Comparison of ENCODE assay signal across 12 cellular contexts in the genomic region with DNA sequence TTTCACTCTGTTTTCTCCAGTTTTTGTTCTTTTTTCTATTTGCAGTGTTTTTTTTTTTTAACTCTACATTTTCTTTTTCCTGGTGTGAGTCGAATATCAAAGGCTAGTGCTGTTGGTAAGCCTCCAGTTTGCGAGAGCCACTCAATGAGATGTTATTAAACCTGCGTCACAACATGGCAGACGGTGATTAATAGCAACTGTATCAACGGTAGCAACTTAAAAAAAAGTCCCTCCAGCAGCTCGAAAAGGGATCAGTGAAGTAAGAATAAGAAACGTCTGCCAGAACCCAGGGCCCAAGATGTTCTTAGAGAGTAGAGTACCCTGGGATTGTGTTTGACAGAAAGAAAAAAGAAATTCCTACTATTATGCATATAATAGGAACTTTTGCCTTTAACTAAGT.
A peak's percentile ranks its signal among the peaks of the same experiment; 100 is the strongest.
DNase-seq lines count a peak whose midpoint lies in the region; ATAC-seq and TF ChIP-seq lines count a peak whose summit lies in the region.
"Had no signal": no experiment of that assay in that cellular context is flagged by ENCODE, and none has a peak within 500 bp of the region (broad histone marks: within the 10 kb centered on the region; RNA-seq: fewer than 3 reads in every experiment).

No MANE protein-coding gene starts in this region.

- H3K4me1 ChIP-seq in tibial artery = peaks cover 0 to 26% (median 10%) of the 10 kb centered on the region in 4 donors
- no peaks in the 10 kb centered on the region for H3K4me1 ChIP-seq in CD8-positive, alpha-beta T cell (ENCODE audit: insufficient read depth, low read length)

- no peaks in the 10 kb centered on the region for H3K36me3 ChIP-seq in tibial artery
- no peaks in the 10 kb centered on the region for H3K36me3 ChIP-seq in CD8-positive, alpha-beta T cell (ENCODE audit: insufficient read depth, low read length)

- no peaks in the 10 kb centered on the region for H3K27me3 Mint-ChIP-seq in CD8-positive, alpha-beta T cell (ENCODE audit: low read depth)

- TF ChIP-seq CTCF in dorsolateral prefrontal cortex (IDR thresholded peaks at IDR 0.05 in 54 of 56, conservative IDR thresholded peaks at IDR 0.05 in 2 of 56; ENCODE audit: low read depth in 1 of 56, partially characterized antibody in 56 of 56) (no peak), tibial artery (IDR thresholded peaks at IDR 0.05) (no peak)
- TF ChIP-seq CTCF in CD8-positive, alpha-beta T cell (IDR thresholded peaks at IDR 0.05) = no peak

- H3K27ac ChIP-seq in dorsolateral prefrontal cortex (peak overlapping the region in 53 of 59 donors; percentile 2 to 84 (median 59)), tibial artery (peak overlapping the region; percentile 61 to 67)
- no peak overlapping the region for H3K27ac ChIP-seq in CD8-positive, alpha-beta T cell (ENCODE audit: low read depth, low read length)

- H3K36me3 Mint-ChIP-seq in CD8-positive, alpha-beta T cell = no peaks in the 10 kb centered on the region

- ATAC-seq in CD8-positive, alpha-beta T cell = no peak
- no peak for ATAC-seq in GM21447 (IDR thresholded peaks at IDR 0.05; ENCODE audit: unreplicated experiment)
- ATAC-seq: HCT116 had no signal

- no peaks in the 10 kb centered on the region for H3K4me1 Mint-ChIP-seq in CD8-positive, alpha-beta T cell (ENCODE audit: low read depth)

- DNase-seq in NCI-H446 treated with DMSO at 0.1 percent for 48 hours (lab: John Stamatoyannopoulos, UW) = peak; percentile 24
- no peak for DNase-seq in dorsolateral prefrontal cortex
- DNase-seq in medulla oblongata (ENCODE audit: extremely low spot score) = peak; percentile 47
- no peak for DNase-seq in tibial artery
- DNase-seq in CD8-positive, alpha-beta T cell = no peak
- no peak for DNase-seq in COLO668 (lab: John Stamatoyannopoulos, UW; ENCODE audit: unreplicated experiment)
- DNase-seq in NCI-H526 (lab: John Stamatoyannopoulos, UW) = no peak
- DNase-seq: activated T-cell treated with anti-CD3 and anti-CD28 coated beads, Interleukin-2, amount 50 U/mL, for 1 hour; dermis blood vessel endothelial cell; NCI-H1048 had no signal

- H3K9me3 ChIP-seq in tibial artery = no peaks in the 10 kb centered on the region
- no peaks in the 10 kb centered on the region for H3K9me3 ChIP-seq in CD8-positive, alpha-beta T cell (ENCODE audit: low read length)

- H3K27ac Mint-ChIP-seq in CD8-positive, alpha-beta T cell = no peak overlapping the region

- H3K4me3 ChIP-seq in dorsolateral prefrontal cortex = peak overlapping the region in 40 of 59 donors; percentile 3 to 48 (median 28)
- H3K4me3 ChIP-seq in tibial artery = peak overlapping the region; percentile 32 to 38
- H3K4me3 ChIP-seq in CD8-positive, alpha-beta T cell (ENCODE audit: low read depth, low read length) = no peak overlapping the region

- POLR2A ChIA-PET in CD8-positive, alpha-beta T cell (lab: Charles Lee) = interaction anchor here (0.6 kb wide), 1 partner anchor 233 kb away, joined by 3 read pairs; no protein-coding TSS in a partner anchor

- peaks cover 4% of the 10 kb centered on the region for H3K9me3 Mint-ChIP-seq in CD8-positive, alpha-beta T cell

- H3K4me3 Mint-ChIP-seq in CD8-positive, alpha-beta T cell = no peak overlapping the region

- CTCF ChIA-PET in CD8-positive, alpha-beta T cell (lab: Charles Lee) = no interaction called here

- H3K27me3 ChIP-seq in dorsolateral prefrontal cortex (no peaks in the 10 kb centered on the region), tibial artery (no peaks in the 10 kb centered on the region)
- no peaks in the 10 kb centered on the region for H3K27me3 ChIP-seq in CD8-positive, alpha-beta T cell (ENCODE audit: insufficient read depth, low read length)

- intact Hi-C loops in dorsolateral prefrontal cortex (cut with DNase I) = loop anchor here in 1 of 2 donors (10.0 kb wide), 1 partner anchor 131 kb away; no protein-coding TSS in a partner anchor
- intact Hi-C loops in tibial artery (cut with DNase I; ENCODE audit: low total_unique reads) = no loop called here
- intact Hi-C loops in CD8-positive, alpha-beta T cell (cut with DNase I, micrococcal nuclease) = no loop called here

Comparison
In these comparisons a context has a peak if more than half of its experiments do, and no peak if none do; other contexts are left out.
1. DNase-seq: peak in NCI-H446 treated with DMSO at 0.1 percent for 48 hours (single experiment) and medulla oblongata (single experiment); none in dorsolateral prefrontal cortex (0 of 10), tibial artery (0 of 2), CD8-positive, alpha-beta T cell (0 of 7), COLO668 (single experiment) and NCI-H526 (0 of 2).